16 cellular contexts compared by ENCODE assay signal in genomic region chr10:57222603-57223002, GRCh38.
"Had no signal": no experiment of that assay in that cellular context is flagged by ENCODE, and none has a peak within 500 bp of the region (broad histone marks: within the 10 kb centered on the region; RNA-seq: fewer than 3 reads in every experiment).

No MANE protein-coding gene starts in this region.

- H2AFZ ChIP-seq: parathyroid adenoma had no signal

- H3K27ac ChIP-seq: brain microvascular endothelial cell, neutrophil, parathyroid adenoma had no signal

- ATAC-seq: left lobe of liver; stimulated activated effector memory CD8-positive, alpha-beta T cell treated with anti-CD3 and anti-CD28 coated beads, Interleukin-12 subunit alpha, Interleukin-12 subunit beta, amount 100 ng/mL, for 72 hours had no signal

- H3K27me3 ChIP-seq: brain microvascular endothelial cell, neutrophil had no signal

- H3K79me2 ChIP-seq: parathyroid adenoma had no signal

- DNase-seq: activated CD4-positive, alpha-beta T cell treated with anti-CD3 and anti-CD28 coated beads, Interleukin-2, amount 50 U/mL, for 1 hour; activated naive CD4-positive, alpha-beta T cell treated with Interleukin-2 at 50 U/mL for 16 hours; anterior cingulate cortex; brain microvascular endothelial cell; cortex of kidney; effector CD8-positive, alpha-beta T cell; foreskin fibroblast; head of caudate nucleus; naive B cell; retina; stimulated activated CD4-positive, alpha-beta T cell treated with anti-CD3 and anti-CD28 coated beads, Interleukin-12 subunit alpha, Interleukin-12 subunit beta, amount 100 ng/mL, for 4 hours; stimulated activated CD4-positive, alpha-beta T cell treated with anti-CD3 and anti-CD28 coated beads, Interleukin-2, amount 100 ng/mL, for 24 hours had no signal

- H3K36me3 ChIP-seq: brain microvascular endothelial cell, neutrophil had no signal

- H3K4me1 ChIP-seq: parathyroid adenoma had no signal

- H3K9ac ChIP-seq: parathyroid adenoma had no signal

- H3K9me3 ChIP-seq: neutrophil had no signal
